In genomic region chr5:180469866-180470265, GRCh38 we compare ENCODE assay signal across 7 cellular contexts.
"Had no signal": no experiment of that assay in that cellular context is flagged by ENCODE, and none has a peak within 500 bp of the region (broad histone marks: within the 10 kb centered on the region; RNA-seq: fewer than 3 reads in every experiment).

No MANE protein-coding gene starts in this region.

- H3K4me3 ChIP-seq: GM23248, HAP-1 had no signal

- H3K9ac ChIP-seq: GM23248 had no signal

- FAIRE-seq: HTR-8/SVneo had no signal

- H3K4me1 ChIP-seq: HAP-1 had no signal

- H3K9me3 ChIP-seq: HAP-1 had no signal

- H3K36me3 ChIP-seq: HAP-1 had no signal

- DNase-seq: GM23248, GOT3, IMR-90, KBM-7 had no signal

- H3K27ac ChIP-seq: GM23248 had no signal

- ATAC-seq: HCT116 had no signal

- H2AFZ ChIP-seq: GM23248 had no signal
